In genomic region chr4:1321946-1322650, GRCh38 we compare ENCODE assay signal across 19 cellular contexts.
"Had no signal": no experiment of that assay in that cellular context is flagged by ENCODE, and none has a peak within 500 bp of the region (broad histone marks: within the 10 kb centered on the region; RNA-seq: fewer than 3 reads in every experiment).

No MANE protein-coding gene starts in this region.

- H3K4me3 Mint-ChIP-seq: activated CD4-positive, alpha-beta T cell treated with anti-CD3 and anti-CD28 coated beads for 36 hours; activated naive CD8-positive, alpha-beta T cell treated with anti-CD3 and anti-CD28 coated beads, Interleukin-2, amount 10 ng/mL, durations not matched to agents 7 days and 5 days; activated T-helper 17 cell treated with anti-CD3 and anti-CD28 coated beads, Interleukin-2, amount 50 U/mL, for 72 hours; naive thymus-derived CD4-positive, alpha-beta T cell; neural progenitor cell; stimulated activated naive CD8-positive, alpha-beta T cell treated with anti-CD3 and anti-CD28 coated beads, Interleukin-15, Interleukin-2, amounts not matched to agents 100 ng/mL and 50 ng/mL, for 24 hours; WTC11 had no signal

- H3K27ac ChIP-seq: cardiac muscle cell, neural progenitor cell, pancreas, tibial nerve had no signal

- H3K9me3 ChIP-seq: pancreas, tibial nerve had no signal

- H3K27ac Mint-ChIP-seq: activated CD4-positive, alpha-beta T cell treated with anti-CD3 and anti-CD28 coated beads for 36 hours; activated naive CD8-positive, alpha-beta T cell treated with anti-CD3 and anti-CD28 coated beads, Interleukin-2, amount 10 ng/mL, durations not matched to agents 7 days and 5 days; activated T-helper 17 cell treated with anti-CD3 and anti-CD28 coated beads, Interleukin-2, amount 50 U/mL, for 72 hours; neural progenitor cell; stimulated activated naive CD8-positive, alpha-beta T cell treated with anti-CD3 and anti-CD28 coated beads, Interleukin-15, Interleukin-2, amounts not matched to agents 100 ng/mL and 50 ng/mL, for 24 hours; WTC11 had no signal

- ATAC-seq: activated CD4-positive, alpha-beta T cell treated with anti-CD3 and anti-CD28 coated beads for 36 hours; activated T-helper 17 cell treated with anti-CD3 and anti-CD28 coated beads, Interleukin-2, amount 50 U/mL, for 72 hours; naive thymus-derived CD4-positive, alpha-beta T cell; pancreas; WTC11 had no signal

- H2AFZ ChIP-seq: neural progenitor cell had no signal

- H3K9me3 Mint-ChIP-seq: activated naive CD8-positive, alpha-beta T cell treated with anti-CD3 and anti-CD28 coated beads, Interleukin-2, amount 10 ng/mL, durations not matched to agents 7 days and 5 days; activated T-helper 17 cell treated with anti-CD3 and anti-CD28 coated beads, Interleukin-2, amount 50 U/mL, for 72 hours; naive thymus-derived CD4-positive, alpha-beta T cell; neural progenitor cell; stimulated activated naive CD8-positive, alpha-beta T cell treated with anti-CD3 and anti-CD28 coated beads, Interleukin-15, Interleukin-2, amounts not matched to agents 100 ng/mL and 50 ng/mL, for 24 hours; WTC11 had no signal

- H3K27me3 Mint-ChIP-seq: activated CD4-positive, alpha-beta T cell treated with anti-CD3 and anti-CD28 coated beads for 36 hours; activated naive CD8-positive, alpha-beta T cell treated with anti-CD3 and anti-CD28 coated beads, Interleukin-2, amount 10 ng/mL, durations not matched to agents 7 days and 5 days; activated T-helper 17 cell treated with anti-CD3 and anti-CD28 coated beads, Interleukin-2, amount 50 U/mL, for 72 hours; naive thymus-derived CD4-positive, alpha-beta T cell; stimulated activated naive CD8-positive, alpha-beta T cell treated with anti-CD3 and anti-CD28 coated beads, Interleukin-15, Interleukin-2, amounts not matched to agents 100 ng/mL and 50 ng/mL, for 24 hours had no signal

- H3K4me1 Mint-ChIP-seq: neural progenitor cell, WTC11 had no signal

- H3K36me3 ChIP-seq: neural progenitor cell had no signal

- H3K4me2 ChIP-seq: neural progenitor cell had no signal

- FAIRE-seq: colon, pancreas, urothelium cell line had no signal

- H3K9ac ChIP-seq: neural progenitor cell had no signal

- DNase-seq: activated CD4-positive, alpha-beta T cell treated with anti-CD3 and anti-CD28 coated beads for 36 hours; activated CD4-positive, alpha-beta T cell treated with anti-CD3 and anti-CD28 coated beads, Interleukin-2, amount 50 U/mL, for 48 hours; activated naive CD4-positive, alpha-beta T cell treated with Interleukin-2 at 50 U/mL for 16 hours; activated naive CD8-positive, alpha-beta T cell treated with anti-CD3 and anti-CD28 coated beads, Interleukin-2, amount 10 ng/mL, durations not matched to agents 7 days and 5 days; amygdala; foreskin melanocyte; kidney glomerular epithelial cell; mesendoderm; naive thymus-derived CD4-positive, alpha-beta T cell; stimulated activated CD4-positive, alpha-beta T cell treated with anti-CD3 and anti-CD28 coated beads, Interleukin-12 subunit alpha, Interleukin-12 subunit beta, amount 100 ng/mL, for 4 hours had no signal

- H3K4me3 ChIP-seq: cardiac muscle cell, neural progenitor cell, pancreas, tibial nerve had no signal

- H3K27me3 ChIP-seq: cardiac muscle cell, neural progenitor cell, pancreas, tibial nerve had no signal

- H3K4me1 ChIP-seq: neural progenitor cell, pancreas, tibial nerve had no signal
